Comparison of ENCODE assay signal across 15 cellular contexts in genomic region chr10:35091994-35092393, GRCh38.
"Had no signal": no experiment of that assay in that cellular context is flagged by ENCODE, and none has a peak within 500 bp of the region (broad histone marks: within the 10 kb centered on the region; RNA-seq: fewer than 3 reads in every experiment).

No MANE protein-coding gene starts in this region.

- H3K4me3 ChIP-seq: coronary artery, heart right ventricle, sigmoid colon, skin epidermis, tibial artery, upper lobe of right lung, vagina had no signal

- H3K9me3 ChIP-seq: sigmoid colon, tibial artery, upper lobe of right lung, vagina had no signal

- H3K36me3 ChIP-seq: sigmoid colon, tibial artery, upper lobe of right lung, vagina had no signal

- H3K9me3 Mint-ChIP-seq: natural killer cell treated with Interleukin-12 subunit alpha and Interleukin-12 subunit beta and Interleukin-15 and Interleukin-18, amount 100 ng/mL, for 72 hours had no signal

- DNase-seq: dorsolateral prefrontal cortex; effector CD8-positive, alpha-beta T cell; heart right ventricle; hypothalamus; kidney glomerular epithelial cell; sigmoid colon; stimulated activated CD4-positive, alpha-beta T cell treated with anti-CD3 and anti-CD28 coated beads, Interleukin-2, amount 100 ng/mL, for 24 hours; stimulated activated CD4-positive, alpha-beta T cell treated with anti-CD3 and anti-CD28 coated beads, Interleukin-4, amount 100 ng/mL, for 4 hours; stimulated activated naive CD4-positive, alpha-beta T cell treated with Interleukin-2 at 50 U/mL for 16 hours; tibial artery; upper lobe of right lung had no signal

- H3K27me3 ChIP-seq: dorsolateral prefrontal cortex, upper lobe of right lung, vagina had no signal

- H3K27ac ChIP-seq: coronary artery, heart right ventricle, sigmoid colon, upper lobe of right lung, vagina had no signal

- ATAC-seq: heart right ventricle; natural killer cell treated with Interleukin-12 subunit alpha and Interleukin-12 subunit beta and Interleukin-15 and Interleukin-18, amount 100 ng/mL, for 72 hours had no signal
